In genomic region chr15:40162552-40162951, GRCh38 we compare ENCODE assay signal across 17 cellular contexts. TPM values are rescaled to one million over a fixed set of nuclear protein-coding genes. Genes with fewer than 3 reads are reported as not detected.
A peak's percentile ranks its signal among the peaks of the same experiment; 100 is the strongest.
DNase-seq lines count a peak whose midpoint lies in the region; ATAC-seq, FAIRE-seq and TF ChIP-seq lines count a peak whose summit lies in the region.
"Had no signal": no experiment of that assay in that cellular context is flagged by ENCODE, and none has a peak within 500 bp of the region (broad histone marks: within the 10 kb centered on the region; RNA-seq: fewer than 3 reads in every experiment).

No MANE protein-coding gene starts in this region.

- no peaks in the 10 kb centered on the region for H3K27me3 ChIP-seq in KMS-11 (ENCODE audit: insufficient read depth, low read depth)
- no peaks in the 10 kb centered on the region for H3K27me3 ChIP-seq in astrocyte (ENCODE audit: insufficient read depth, low read length)
- no peaks in the 10 kb centered on the region for H3K27me3 ChIP-seq in mesendoderm (ENCODE audit: insufficient read depth, low read length, poor library complexity)
- H3K27me3 ChIP-seq in naive thymus-derived CD4-positive, alpha-beta T cell (ENCODE audit: control insufficient read depth in 2 of 2, insufficient read depth in 2 of 2, low read length in 2 of 2): no peaks in the 10 kb centered on the region
- H3K27me3 ChIP-seq: body of pancreas had no signal

- peaks cover 2% of the 10 kb centered on the region for H3K79me1 ChIP-seq in mesendoderm (ENCODE audit: low read length)

- H3K36me3 Mint-ChIP-seq in astrocyte (ENCODE audit: low read depth, unreplicated experiment) (no peaks in the 10 kb centered on the region), CD14-positive monocyte (peaks cover 11 to 26% of the 10 kb centered on the region in 2 donors)
- H3K36me3 Mint-ChIP-seq in naive thymus-derived CD4-positive, alpha-beta T cell: peaks cover 0 to 14% (median 0%) of the 10 kb centered on the region in 5 donors
- H3K36me3 Mint-ChIP-seq: CD8-positive, alpha-beta memory T cell had no signal

- H3K56ac ChIP-seq in mesendoderm (ENCODE audit: low read length): peak overlapping the region; percentile 29

- no peak for TF ChIP-seq CTCF in KMS-11 (conservative IDR thresholded peaks at IDR 0.05; ENCODE audit: low read depth, low read length)
- no peak for TF ChIP-seq CTCF in astrocyte (IDR thresholded peaks at IDR 0.05; ENCODE audit: insufficient read depth, low read depth, low read length)
- TF ChIP-seq CTCF in CD14-positive monocyte (IDR thresholded peaks at IDR 0.05): no peak

- H2BK120ac ChIP-seq in mesendoderm (ENCODE audit: low read depth, low read length): no peak overlapping the region

- H3K27me3 Mint-ChIP-seq in astrocyte (ENCODE audit: low read depth, unreplicated experiment): peaks cover 1% of the 10 kb centered on the region
- peaks cover 0 to 4% (median 0%) of the 10 kb centered on the region in 3 donors for H3K27me3 Mint-ChIP-seq in CD14-positive monocyte (ENCODE audit: low read depth in 3 of 3)
- no peaks in the 10 kb centered on the region for H3K27me3 Mint-ChIP-seq in naive thymus-derived CD4-positive, alpha-beta T cell
- H3K27me3 Mint-ChIP-seq: CD8-positive, alpha-beta memory T cell; IgD-negative memory B cell had no signal

- no peak overlapping the region for H2BK5ac ChIP-seq in mesendoderm (ENCODE audit: low read length)

- H3K9me3 Mint-ChIP-seq in astrocyte (ENCODE audit: unreplicated experiment) (peaks cover 2% of the 10 kb centered on the region), CD14-positive monocyte (no peaks in the 10 kb centered on the region)
- no peaks in the 10 kb centered on the region for H3K9me3 Mint-ChIP-seq in naive thymus-derived CD4-positive, alpha-beta T cell
- H3K9me3 Mint-ChIP-seq: CD8-positive, alpha-beta memory T cell; IgD-negative memory B cell had no signal

- H3K4me1 ChIP-seq in ES-I3 (ENCODE audit: insufficient read depth, low read length) (peaks cover 4% of the 10 kb centered on the region; the same call in 1 of the 2 replicates), KMS-11 (ENCODE audit: low read depth, poor library complexity, severe bottlenecking) (peaks cover 25% of the 10 kb centered on the region), astrocyte (ENCODE audit: insufficient read depth, low read length) (peaks cover 9% of the 10 kb centered on the region), mesendoderm (ENCODE audit: control insufficient read depth, low read depth, low read length) (peaks cover 2% of the 10 kb centered on the region)
- peaks cover 0 to 7% of the 10 kb centered on the region in 2 donors for H3K4me1 ChIP-seq in naive thymus-derived CD4-positive, alpha-beta T cell (ENCODE audit: control insufficient read depth in 2 of 2, insufficient read depth in 2 of 2, low read length in 2 of 2)

- H3K79me2 ChIP-seq in KMS-11 (ENCODE audit: insufficient read depth, low read depth) (peaks cover 65% of the 10 kb centered on the region), astrocyte (ENCODE audit: insufficient read depth, low read length) (peaks cover 58% of the 10 kb centered on the region), mesendoderm (ENCODE audit: control insufficient read depth, insufficient read depth, low read length) (peaks cover 43% of the 10 kb centered on the region)

- FAIRE-seq in astrocyte (lab: Jason Lieb, UNC): no peak
- FAIRE-seq: endometrium had no signal

- no peak overlapping the region for H3K18ac ChIP-seq in mesendoderm (ENCODE audit: low read length)

- H4K5ac ChIP-seq in mesendoderm (ENCODE audit: low read length): no peak overlapping the region

- H3K4me2 ChIP-seq in KMS-11: peak overlapping the region; percentile 76
- H3K4me2 ChIP-seq in astrocyte (ENCODE audit: low read length): peak overlapping the region; percentile 89
- peak overlapping the region; percentile 52 for H3K4me2 ChIP-seq in mesendoderm (ENCODE audit: low read length)

- no CpG with 5 or more reads among the region's 2 CpGs for WGBS in mesendoderm (ENCODE audit: extremely low coverage, insufficient coverage, low lambda C conversion rate)

- H2AK5ac ChIP-seq in mesendoderm (ENCODE audit: low read length): no peak overlapping the region

- intact Hi-C loops in CD14-positive monocyte (cut with micrococcal nuclease): loop anchor here (5.0 to 10.0 kb wide), 3 partner anchors 55 to 378 kb away; partner anchors contain the start of genes BMF (in 1 of the 2) and FSIP1 (in 1 of the 2)
- intact Hi-C loops in naive thymus-derived CD4-positive, alpha-beta T cell (cut with micrococcal nuclease): loop anchor here in 1 of 2 donors (5.0 kb wide), 1 partner anchor 160 kb away; the partner anchor contains the start of gene INAFM2

- DNase-seq in astrocyte (ENCODE audit: low read depth) (no peak), mesendoderm (no peak), CD14-positive monocyte (ENCODE audit: low spot score) (no peak), NOMO-1 (lab: John Stamatoyannopoulos, UW; ENCODE audit: unreplicated experiment in 2 of 2) (no peak)
- no peak for DNase-seq in naive thymus-derived CD4-positive, alpha-beta T cell
- DNase-seq in activated CD4-positive, alpha-beta T cell treated with anti-CD3 and anti-CD28 coated beads for 4 hours: no peak
- DNase-seq: activated CD4-positive, alpha-beta T cell treated with anti-CD3 and anti-CD28 coated beads for 48 hours; body of pancreas; CD8-positive, alpha-beta memory T cell; NCI-H2227 treated with DMSO at 0.1 percent for 48 hours; stimulated activated CD4-positive, alpha-beta T cell treated with anti-CD3 and anti-CD28 coated beads, Interleukin-4, amount 100 ng/mL, for 4 hours; stimulated activated naive CD8-positive, alpha-beta T cell treated with anti-CD3 and anti-CD28 coated beads, Interleukin-15, Interleukin-2, amounts not matched to agents 100 U/mL and 50 U/mL, for 24 hours; SW 1271 had no signal

- H3K9ac ChIP-seq in ES-I3 (ENCODE audit: low read depth, low read length) (peak overlapping the region; percentile 81; the same call in 1 of the 2 replicates), KMS-11 (peak overlapping the region; percentile 72; the same call in 1 of the 2 replicates), astrocyte (ENCODE audit: low read length) (peak overlapping the region; percentile 86), mesendoderm (ENCODE audit: low read length) (peak overlapping the region; percentile 85)

- no peak overlapping the region for H4K8ac ChIP-seq in mesendoderm (ENCODE audit: low read depth, low read length)

- H3K4me1 Mint-ChIP-seq in astrocyte (ENCODE audit: low read depth, unreplicated experiment) (no peaks in the 10 kb centered on the region), CD14-positive monocyte (peaks cover 8% of the 10 kb centered on the region)
- H3K4me1 Mint-ChIP-seq in naive thymus-derived CD4-positive, alpha-beta T cell: peaks cover 0 to 21% (median 0%) of the 10 kb centered on the region in 7 donors

- H3K4me3 ChIP-seq in KMS-11 (IDR thresholded peaks at IDR 0.05; ENCODE audit: insufficient read depth, low read depth, low read length) (no peak overlapping the region), astrocyte (ENCODE audit: insufficient read depth, low read depth, low read length) (peak overlapping the region; percentile 97), mesendoderm (ENCODE audit: low read length) (no peak overlapping the region)
- no peak overlapping the region for H3K4me3 ChIP-seq in naive thymus-derived CD4-positive, alpha-beta T cell (ENCODE audit: low read length)
- H3K4me3 ChIP-seq: body of pancreas had no signal

- H3K4me3 Mint-ChIP-seq in astrocyte (ENCODE audit: unreplicated experiment): no peak overlapping the region
- H3K4me3 Mint-ChIP-seq in CD14-positive monocyte: no peak overlapping the region
- no peak overlapping the region for H3K4me3 Mint-ChIP-seq in naive thymus-derived CD4-positive, alpha-beta T cell

- H3K27ac ChIP-seq in KMS-11 (peak overlapping the region; percentile 61; the same call in 1 of the 2 replicates), astrocyte (ENCODE audit: low read depth, low read length) (no peak overlapping the region), mesendoderm (ENCODE audit: low read depth, low read length) (no peak overlapping the region)
- no peak overlapping the region for H3K27ac ChIP-seq in naive thymus-derived CD4-positive, alpha-beta T cell (ENCODE audit: low read depth, low read length)
- H3K27ac ChIP-seq: body of pancreas had no signal

- H3K36me3 ChIP-seq in ES-I3 (ENCODE audit: insufficient read depth, low read length) (peaks cover 3% of the 10 kb centered on the region), KMS-11 (ENCODE audit: insufficient read depth) (peaks cover 11% of the 10 kb centered on the region), astrocyte (ENCODE audit: insufficient read depth, low read length) (peaks cover 5% of the 10 kb centered on the region), mesendoderm (ENCODE audit: control insufficient read depth, insufficient read depth, low read length) (peaks cover 3% of the 10 kb centered on the region)
- H3K36me3 ChIP-seq in naive thymus-derived CD4-positive, alpha-beta T cell (ENCODE audit: control insufficient read depth in 2 of 3, insufficient read depth in 3 of 3, low read length in 3 of 3): no peaks in the 10 kb centered on the region

- POLR2A ChIA-PET in naive thymus-derived CD4-positive, alpha-beta T cell (lab: Charles Lee): no interaction called here

- H3K27ac Mint-ChIP-seq in astrocyte (ENCODE audit: unreplicated experiment) (no peak overlapping the region), CD14-positive monocyte (no peak overlapping the region)
- no peak overlapping the region for H3K27ac Mint-ChIP-seq in naive thymus-derived CD4-positive, alpha-beta T cell
- H3K27ac Mint-ChIP-seq: CD8-positive, alpha-beta memory T cell; IgD-negative memory B cell had no signal

- CTCF ChIA-PET in naive thymus-derived CD4-positive, alpha-beta T cell (lab: Charles Lee): interaction anchor here (0.6 to 0.8 kb wide), 2 partner anchors 56 to 126 kb away, joined by 3 to 4 read pairs; no protein-coding TSS in a partner anchor

- H2AFZ ChIP-seq in KMS-11 (ENCODE audit: low read depth): no peak overlapping the region
- no peak overlapping the region for H2AFZ ChIP-seq in astrocyte (ENCODE audit: low read depth, low read length)

- H4K20me1 ChIP-seq in KMS-11 (ENCODE audit: insufficient read depth): no peaks in the 10 kb centered on the region; the same call in 1 of the 2 replicates
- H4K20me1 ChIP-seq in astrocyte (ENCODE audit: insufficient read depth, low read length): no peaks in the 10 kb centered on the region

- no peak for ATAC-seq in naive thymus-derived CD4-positive, alpha-beta T cell
- ATAC-seq: body of pancreas; stimulated activated naive CD8-positive, alpha-beta T cell treated with anti-CD3 and anti-CD28 coated beads, Interleukin-15, Interleukin-2, amounts not matched to agents 100 U/mL and 50 U/mL, for 24 hours had no signal

- H2BK15ac ChIP-seq in mesendoderm (replicated peaks; ENCODE audit: low read depth): no peak overlapping the region

- H3K4ac ChIP-seq in mesendoderm (ENCODE audit: low read depth, low read length): no peak overlapping the region

- no peaks in the 10 kb centered on the region for H3K9me3 ChIP-seq in ES-I3 (ENCODE audit: control insufficient read depth, insufficient read depth, low read length)
- H3K9me3 ChIP-seq in astrocyte (ENCODE audit: insufficient read depth, low read depth, low read length): no peaks in the 10 kb centered on the region
- H3K9me3 ChIP-seq in naive thymus-derived CD4-positive, alpha-beta T cell (ENCODE audit: control insufficient read depth in 2 of 3, low read length in 3 of 3): no peaks in the 10 kb centered on the region
- H3K9me3 ChIP-seq: body of pancreas had no signal

- H3K23ac ChIP-seq in mesendoderm (ENCODE audit: low read length): no peak overlapping the region

RNA-seq across cellular contexts. Expression of gene BUB1B, which starts 1.7 kb away (rescaled TPM):
- total RNA-seq in astrocyte: 3.2 and 5.2 TPM in 2 replicates
- 65.1 TPM for polyA plus RNA-seq in mesendoderm (2013, experiment 1 of 2)
- 67.5 TPM for polyA plus RNA-seq in mesendoderm (2013, experiment 2 of 2)
- polyA plus RNA-seq in CD14-positive monocyte: under 1 TPM in 1 of 2 donors, not detected in 1; 0.51 TPM
- total RNA-seq in naive thymus-derived CD4-positive, alpha-beta T cell: 10 to 100 TPM in 1 of 5 experiments, 1 to 10 TPM in 2, under 1 TPM in 2; 0.41 to 55.7 (median 1.2) TPM
- not detected for polyA plus RNA-seq in naive thymus-derived CD4-positive, alpha-beta T cell
- total RNA-seq: body of pancreas had no signal

RNA-seq across cellular contexts. Expression of gene BMF, which starts 53.9 kb away (rescaled TPM):
- total RNA-seq in astrocyte: 31.0 and 31.8 TPM in 2 replicates
- polyA plus RNA-seq in mesendoderm (2013, experiment 1 of 2): 5.7 TPM
- 5.5 TPM for polyA plus RNA-seq in mesendoderm (2013, experiment 2 of 2)
- 1 to 10 TPM; 5.6 to 6.5 TPM for polyA plus RNA-seq in CD14-positive monocyte
- 10 to 100 TPM in 4 of 5 experiments, 1 to 10 TPM in 1; 7.7 to 31.1 (median 19.6) TPM for total RNA-seq in naive thymus-derived CD4-positive, alpha-beta T cell
- polyA plus RNA-seq in naive thymus-derived CD4-positive, alpha-beta T cell: 1 to 10 TPM; 1.5 to 2.9 TPM
